ENCODE assay signal across 8 cellular contexts in the genomic region with DNA sequence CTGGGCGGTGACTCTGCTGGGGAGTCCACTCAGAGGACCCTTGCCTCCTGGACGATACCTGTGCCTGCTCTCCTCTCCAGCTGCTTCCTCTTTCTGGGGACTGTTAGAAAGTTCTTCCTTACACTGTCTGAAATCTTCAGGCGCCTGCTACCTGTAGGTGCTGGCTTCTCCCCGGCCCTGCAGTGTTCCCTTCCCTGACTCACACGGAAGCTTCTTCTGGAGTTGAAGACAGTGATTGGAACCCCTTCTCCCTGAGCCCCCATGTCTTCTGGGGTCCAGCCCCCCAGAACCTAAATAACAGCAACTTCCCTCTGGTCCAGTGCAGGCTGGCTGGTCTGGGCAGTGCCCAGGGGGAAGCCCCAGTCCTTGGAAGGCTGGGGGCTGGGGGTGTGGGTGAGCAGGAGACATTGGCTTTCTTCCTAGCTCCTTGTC. TPM values are rescaled to one million over a fixed set of nuclear protein-coding genes. Genes with fewer than 3 reads are reported as not detected.
DNase-seq lines count a peak whose midpoint lies in the region; ATAC-seq and TF ChIP-seq lines count a peak whose summit lies in the region.

No MANE protein-coding gene starts in this region.

- peak overlapping the region; percentile 77 for H3K4me3 Mint-ChIP-seq in activated T-cell treated with anti-CD3 and anti-CD28 coated beads, Interleukin-2, amount 50 U/mL, for 4 hours
- peak overlapping the region; percentile 75 for H3K4me3 Mint-ChIP-seq in MCF 10A (ENCODE audit: unreplicated experiment)

- DNase-seq in activated T-cell treated with anti-CD3 and anti-CD28 coated beads, Interleukin-2, amount 50 U/mL, for 4 hours, result no peak
- no peak for DNase-seq in activated T-cell treated with anti-CD3 and anti-CD28 coated beads, Interleukin-2, amount 50 U/mL, for 1 hour
- DNase-seq in Kasumi-1 (lab: John Stamatoyannopoulos, UW), result peak; percentile 27 to 48
- no peak for DNase-seq in MCF 10A (ENCODE audit: unreplicated experiment)
- no peak for DNase-seq in right lobe of liver
- no peak for DNase-seq in tibial nerve (ENCODE audit: low spot score in 2 of 2)
- no peak for DNase-seq in effector CD4-positive, alpha-beta T cell
- no peak for DNase-seq in medulla oblongata (ENCODE audit: extremely low spot score)

- intact Hi-C loops in MCF 10A (cut with micrococcal nuclease), result no loop called here
- intact Hi-C loops in right lobe of liver (cut with DNase I), result no loop called here

- H3K27ac ChIP-seq in right lobe of liver, result peak overlapping the region in 2 of 3 donors; percentile 41 to 68
- peak overlapping the region; percentile 85 to 99 (median 96) for H3K27ac ChIP-seq in tibial nerve

- peaks cover 0 to 6% (median 2%) of the 10 kb centered on the region in 4 donors for H3K4me1 ChIP-seq in right lobe of liver
- peaks cover 0 to 60% (median 27%) of the 10 kb centered on the region in 4 donors for H3K4me1 ChIP-seq in tibial nerve

- POLR2A ChIA-PET in MCF 10A (lab: Yijun Ruan, JAX), result interaction anchor here (0.7 to 4.5 kb wide), 25 partner anchors 9 to 766 kb away, joined by 3 to 71 read pairs (median 6); partner anchors contain the start of gene RAB14

- CTCF ChIA-PET in MCF 10A (lab: Yijun Ruan, JAX), result interaction anchor here (0.6 to 6.6 kb wide), 14 partner anchors 9 to 131 kb away, joined by 3 to 53 read pairs (median 5); partner anchors contain the start of gene RAB14

- H3K9me3 ChIP-seq in right lobe of liver, result no peaks in the 10 kb centered on the region
- H3K9me3 ChIP-seq in tibial nerve, result no peaks in the 10 kb centered on the region

- H3K4me1 Mint-ChIP-seq in activated T-cell treated with anti-CD3 and anti-CD28 coated beads, Interleukin-2, amount 50 U/mL, for 4 hours (ENCODE audit: low read depth), result peaks cover 17% of the 10 kb centered on the region
- H3K4me1 Mint-ChIP-seq in MCF 10A (ENCODE audit: insufficient read depth, unreplicated experiment), result peaks cover 18% of the 10 kb centered on the region

- peak; percentile 26 to 28 for ATAC-seq in activated T-cell treated with anti-CD3 and anti-CD28 coated beads, Interleukin-2, amount 50 U/mL, for 4 hours
- ATAC-seq in right lobe of liver, result peak; percentile 18 to 26 (median 22)

- no TSS peak for BruUV-seq in MCF 10A (replicated peaks; lab: Mats Ljungman, UMichigan)

- TF ChIP-seq POLR2A in right lobe of liver (IDR thresholded peaks at IDR 0.05) (no peak), tibial nerve (IDR thresholded peaks at IDR 0.05) (no peak)

- peak overlapping the region; percentile 80 for H3K27ac Mint-ChIP-seq in MCF 10A (ENCODE audit: low read depth, unreplicated experiment)

- H3K36me3 ChIP-seq in right lobe of liver, result no peaks in the 10 kb centered on the region
- H3K36me3 ChIP-seq in tibial nerve, result no peaks in the 10 kb centered on the region

- H3K27me3 ChIP-seq in right lobe of liver (no peaks in the 10 kb centered on the region), tibial nerve (no peaks in the 10 kb centered on the region)

- H3K9me3 Mint-ChIP-seq in activated T-cell treated with anti-CD3 and anti-CD28 coated beads, Interleukin-2, amount 50 U/mL, for 4 hours, result no peaks in the 10 kb centered on the region
- H3K9me3 Mint-ChIP-seq in MCF 10A (ENCODE audit: unreplicated experiment), result no peaks in the 10 kb centered on the region

- TF ChIP-seq EP300 in tibial nerve (IDR thresholded peaks at IDR 0.05), result no peak

- peak overlapping the region; percentile 71 to 73 (median 73) for H3K4me3 ChIP-seq in right lobe of liver
- peak overlapping the region; percentile 65 to 94 (median 87) for H3K4me3 ChIP-seq in tibial nerve

- WGBS in right lobe of liver (ENCODE audit: insufficient coverage, low coverage, low lambda C conversion rate, missing lambda C conversion rate), result 17% methylated on average over 2 of the region's 5 CpGs
- 0 to 3% methylated on average over 5 of the region's 5 CpGs for WGBS in tibial nerve, 2 donors

- H3K27me3 Mint-ChIP-seq in activated T-cell treated with anti-CD3 and anti-CD28 coated beads, Interleukin-2, amount 50 U/mL, for 4 hours (ENCODE audit: low read depth), result peaks cover 2% of the 10 kb centered on the region
- H3K27me3 Mint-ChIP-seq in MCF 10A (ENCODE audit: insufficient read depth, unreplicated experiment), result no peaks in the 10 kb centered on the region

- TF ChIP-seq CTCF in MCF 10A (IDR thresholded peaks at IDR 0.05; ENCODE audit: unreplicated experiment) (no peak), right lobe of liver (IDR thresholded peaks at IDR 0.05) (no peak), tibial nerve (IDR thresholded peaks at IDR 0.05) (no peak)

- no peaks in the 10 kb centered on the region for H3K36me3 Mint-ChIP-seq in activated T-cell treated with anti-CD3 and anti-CD28 coated beads, Interleukin-2, amount 50 U/mL, for 4 hours (ENCODE audit: insufficient read depth)
- no peaks in the 10 kb centered on the region for H3K36me3 Mint-ChIP-seq in MCF 10A (ENCODE audit: insufficient read depth, unreplicated experiment)

RNA-seq across cellular contexts. Expression of gene GSN, which starts 0.7 kb away (rescaled TPM):
- total RNA-seq in activated T-cell treated with anti-CD3 and anti-CD28 coated beads, Interleukin-2, amount 50 U/mL, for 4 hours, result 1 to 10 TPM; 1.3 to 2.0 (median 1.9) TPM
- total RNA-seq in MCF 10A (2022), result 21.9 and 24.9 TPM in 2 replicates
- 10 to 100 TPM; 23.1 to 96.9 (median 38.8) TPM for total RNA-seq in right lobe of liver
- total RNA-seq in tibial nerve, result 1,000 to 10,000 TPM; 1,899 to 6,678 (median 4,539) TPM

Comparison
In these comparisons a context has a peak if more than half of its experiments do, and no peak if none do; other contexts are left out.
1. DNase-seq: peak in Kasumi-1 (2 of 2); none in activated T-cell treated with anti-CD3 and anti-CD28 coated beads, Interleukin-2, amount 50 U/mL, for 4 hours (single experiment), activated T-cell treated with anti-CD3 and anti-CD28 coated beads, Interleukin-2, amount 50 U/mL, for 1 hour (single experiment), MCF 10A (single experiment), right lobe of liver (0 of 3), tibial nerve (0 of 2), effector CD4-positive, alpha-beta T cell (single experiment) and medulla oblongata (single experiment).
2. RNA of gene GSN, which starts 0.7 kb away (total RNA-seq): 1,899 to 6,678 TPM in tibial nerve; 23.1 to 96.9 TPM in right lobe of liver, 21.9 to 24.9 TPM in MCF 10A and 1.3 to 2.0 TPM in activated T-cell treated with anti-CD3 and anti-CD28 coated beads, Interleukin-2, amount 50 U/mL, for 4 hours; every median in the first group is over 10 times any median in the second.